Comparison of ENCODE assay signal across 8 cellular contexts in genomic region chr16:1983544-1984346, GRCh38. TPM values are rescaled to one million over a fixed set of nuclear protein-coding genes. Genes with fewer than 3 reads are reported as not detected.
DNase-seq lines count a peak whose midpoint lies in the region; ATAC-seq, FAIRE-seq and TF ChIP-seq lines count a peak whose summit lies in the region.

Gene GFER, plus strand, starts transcription at chr16:1984193. Its CDS starts 26 bp downstream, at chr16:1984219.

- H3K9me3 ChIP-seq in endothelial cell of umbilical vein (replicated peaks; ENCODE audit: control insufficient read depth, insufficient read depth, low read length), result no peaks in the 10 kb centered on the region

- DNase-seq in DMS 273 (lab: John Stamatoyannopoulos, UW; ENCODE audit: unreplicated experiment) (peak; percentile 97), HK-2 (ENCODE audit: unreplicated experiment) (peak; percentile 90), NCI-H82 (lab: John Stamatoyannopoulos, UW) (peak; percentile 95), endothelial cell of umbilical vein (ENCODE audit: low read depth, low spot score) (peak; percentile 93), mesenteric fat pad (ENCODE audit: low spot score) (peak; percentile 98)
- peak; percentile 84 for DNase-seq in activated CD8-positive, alpha-beta memory T cell treated with anti-CD3 and anti-CD28 coated beads, Interleukin-2, amount 10 ng/mL, durations not matched to agents 7 days and 5 days
- peak; percentile 88 for DNase-seq in stimulated activated naive B cell treated with anti-CD40 and anti-IgM and Interleukin-4, amounts not matched to agents 10 μg/mL and 1 μg/mL and 100 μg/mL, for 72 hours

- peaks cover 5% of the 10 kb centered on the region for H3K79me2 ChIP-seq in endothelial cell of umbilical vein (ENCODE audit: control insufficient read depth, insufficient read depth, low read length)

- H3K4me1 Mint-ChIP-seq in activated CD8-positive, alpha-beta memory T cell treated with anti-CD3 and anti-CD28 coated beads, Interleukin-2, amount 10 ng/mL, durations not matched to agents 7 days and 5 days, result peaks cover 13% of the 10 kb centered on the region
- peaks cover 46 to 66% of the 10 kb centered on the region in 2 donors for H3K4me1 Mint-ChIP-seq in stimulated activated naive B cell treated with anti-CD40 and anti-IgM and Interleukin-4, amounts not matched to agents 10 μg/mL and 1 μg/mL and 100 μg/mL, for 72 hours

- peak; percentile 90 for TF ChIP-seq POLR2A in endothelial cell of umbilical vein (IDR thresholded peaks at IDR 0.05; ENCODE audit: low read depth, low read length)

- no TSS peak for BruUV-seq in endothelial cell of umbilical vein (replicated peaks; lab: Mats Ljungman, UMichigan)

- peaks cover 15% of the 10 kb centered on the region for H3K4me1 ChIP-seq in endothelial cell of umbilical vein (ENCODE audit: control insufficient read depth, extremely low read depth, insufficient read depth, low read length)

- ATAC-seq in GM19467 (IDR thresholded peaks at IDR 0.05; ENCODE audit: unreplicated experiment), result peak; percentile 68
- peak; percentile 90 for ATAC-seq in activated CD8-positive, alpha-beta memory T cell treated with anti-CD3 and anti-CD28 coated beads, Interleukin-2, amount 10 ng/mL, durations not matched to agents 7 days and 5 days
- peak; percentile 82 to 91 for ATAC-seq in stimulated activated naive B cell treated with anti-CD40 and anti-IgM and Interleukin-4, amounts not matched to agents 10 μg/mL and 1 μg/mL and 100 μg/mL, for 72 hours (replicated peaks)

- peak; percentile 18 to 54 for TF ChIP-seq CTCF in endothelial cell of umbilical vein (IDR thresholded peaks at IDR 0.05; ENCODE audit: extremely low read depth in 1 of 2, insufficient read depth in 1 of 2, low read depth in 1 of 2, low read length in 2 of 2)

- peak within 1 kb of the TSS; percentile 83 for H3K4me3 Mint-ChIP-seq in activated CD8-positive, alpha-beta memory T cell treated with anti-CD3 and anti-CD28 coated beads, Interleukin-2, amount 10 ng/mL, durations not matched to agents 7 days and 5 days
- peak within 1 kb of the TSS; percentile 85 to 87 for H3K4me3 Mint-ChIP-seq in stimulated activated naive B cell treated with anti-CD40 and anti-IgM and Interleukin-4, amounts not matched to agents 10 μg/mL and 1 μg/mL and 100 μg/mL, for 72 hours

- H3K27ac Mint-ChIP-seq in activated CD8-positive, alpha-beta memory T cell treated with anti-CD3 and anti-CD28 coated beads, Interleukin-2, amount 10 ng/mL, durations not matched to agents 7 days and 5 days, result peak within 1 kb of the TSS; percentile 36
- H3K27ac Mint-ChIP-seq in stimulated activated naive B cell treated with anti-CD40 and anti-IgM and Interleukin-4, amounts not matched to agents 10 μg/mL and 1 μg/mL and 100 μg/mL, for 72 hours, result peak within 1 kb of the TSS; percentile 88

- intact Hi-C loops in endothelial cell of umbilical vein (cut with micrococcal nuclease), result loop anchor here (1.0 kb wide), 1 partner anchor 12 kb away; no protein-coding TSS in a partner anchor

- peak within 1 kb of the TSS; percentile 67 for H3K4me2 ChIP-seq in endothelial cell of umbilical vein (ENCODE audit: insufficient read depth, low read length)

- H3K27me3 ChIP-seq in endothelial cell of umbilical vein (ENCODE audit: control insufficient read depth in 2 of 2, insufficient read depth in 2 of 2, low read length in 2 of 2), result peaks cover 37 to 41% of the 10 kb centered on the region in 2 experiments

- dilution Hi-C loops in endothelial cell of umbilical vein (cut with MboI; ENCODE audit: extremely low pct_ligation_motif_present, low sequenced_read_pairs), result no loop called here

- H3K36me3 ChIP-seq in endothelial cell of umbilical vein (ENCODE audit: control insufficient read depth in 2 of 2, extremely low read depth in 1 of 2, insufficient read depth in 2 of 2, low read length in 2 of 2), result peaks cover 0 to 7% of the 10 kb centered on the region in 2 experiments

- H3K9me3 Mint-ChIP-seq in activated CD8-positive, alpha-beta memory T cell treated with anti-CD3 and anti-CD28 coated beads, Interleukin-2, amount 10 ng/mL, durations not matched to agents 7 days and 5 days (ENCODE audit: low read depth), result no peaks in the 10 kb centered on the region
- H3K9me3 Mint-ChIP-seq in stimulated activated naive B cell treated with anti-CD40 and anti-IgM and Interleukin-4, amounts not matched to agents 10 μg/mL and 1 μg/mL and 100 μg/mL, for 72 hours, result no peaks in the 10 kb centered on the region

- no peaks in the 10 kb centered on the region for H4K20me1 ChIP-seq in endothelial cell of umbilical vein (replicated peaks; ENCODE audit: control insufficient read depth, extremely low read depth, insufficient read depth, low read length)

- H3K9ac ChIP-seq in endothelial cell of umbilical vein (replicated peaks; ENCODE audit: extremely low read depth, insufficient read depth, low read length), result peak within 1 kb of the TSS; percentile 69

- CTCF ChIA-PET in activated CD8-positive, alpha-beta memory T cell treated with anti-CD3 and anti-CD28 coated beads, Interleukin-2, amount 10 ng/mL, durations not matched to agents 7 days and 5 days (lab: Charles Lee), result interaction anchor here (1.1 to 4.5 kb wide), 8 partner anchors 9 to 169 kb away, joined by 3 to 22 read pairs (median 4); partner anchors contain the start of genes RPS2 and TBL3
- CTCF ChIA-PET in endothelial cell of umbilical vein (lab: Charles Lee), result interaction anchor here (1.2 to 5.0 kb wide), 4 partner anchors 18 to 157 kb away, joined by 3 to 21 read pairs (median 8); no protein-coding TSS in a partner anchor

- peak; percentile 89 for FAIRE-seq in endothelial cell of umbilical vein (lab: Jason Lieb, UNC)

- peak within 1 kb of the TSS; percentile 90 for H2AFZ ChIP-seq in endothelial cell of umbilical vein (ENCODE audit: low read depth, low read length)

- POLR2A ChIA-PET in endothelial cell of umbilical vein (lab: Charles Lee), result no interaction called here

- H3K27ac ChIP-seq in endothelial cell of umbilical vein (ENCODE audit: insufficient read depth, low read depth, low read length), result no peak within 1 kb of the TSS

- H3K36me3 Mint-ChIP-seq in activated CD8-positive, alpha-beta memory T cell treated with anti-CD3 and anti-CD28 coated beads, Interleukin-2, amount 10 ng/mL, durations not matched to agents 7 days and 5 days, result peaks cover 8% of the 10 kb centered on the region
- peaks cover 16 to 29% of the 10 kb centered on the region in 2 donors for H3K36me3 Mint-ChIP-seq in stimulated activated naive B cell treated with anti-CD40 and anti-IgM and Interleukin-4, amounts not matched to agents 10 μg/mL and 1 μg/mL and 100 μg/mL, for 72 hours

- peak within 1 kb of the TSS; percentile 51 to 75 (median 71) for H3K4me3 ChIP-seq in endothelial cell of umbilical vein (replicated peaks in 1 of 3; ENCODE audit: insufficient read depth in 1 of 3, low read depth in 1 of 3, low read length in 3 of 3)

- no peaks in the 10 kb centered on the region for H3K9me1 ChIP-seq in endothelial cell of umbilical vein (replicated peaks; ENCODE audit: control insufficient read depth, extremely low read depth, insufficient read depth, low read length)

- H3K27me3 Mint-ChIP-seq in activated CD8-positive, alpha-beta memory T cell treated with anti-CD3 and anti-CD28 coated beads, Interleukin-2, amount 10 ng/mL, durations not matched to agents 7 days and 5 days, result peaks cover 42% of the 10 kb centered on the region
- H3K27me3 Mint-ChIP-seq in stimulated activated naive B cell treated with anti-CD40 and anti-IgM and Interleukin-4, amounts not matched to agents 10 μg/mL and 1 μg/mL and 100 μg/mL, for 72 hours, result peaks cover 23 to 31% of the 10 kb centered on the region in 2 donors

TF ChIP-seq in endothelial cell of umbilical vein, 7 proteins besides CTCF, POLR2A, EP300 and RAD21:
- TF ChIP-seq FOS (IDR thresholded peaks at IDR 0.05; ENCODE audit: borderline replicate concordance, insufficient read depth, low read length) (no peak), POLR2AphosphoS5 (IDR thresholded peaks at IDR 0.05; ENCODE audit: insufficient read depth, low read depth, low read length) (peak; percentile 94)

RNA-seq across cellular contexts. Expression of gene GFER, which starts in this region (rescaled TPM):
- total RNA-seq in activated CD8-positive, alpha-beta memory T cell treated with anti-CD3 and anti-CD28 coated beads, Interleukin-2, amount 10 ng/mL, durations not matched to agents 7 days and 5 days, result 10 to 100 TPM; 33.5 to 40.9 TPM
- total RNA-seq in endothelial cell of umbilical vein (29.9 and 30.5 TPM in 2 replicates), mesenteric fat pad (15.7 TPM)
- 13.7 and 26.0 TPM in 2 replicates for polyA plus RNA-seq in endothelial cell of umbilical vein
- 14.7 and 15.7 TPM in 2 replicates for polyA plus RNA-seq in endothelial cell of umbilical vein (2011; cell fraction: cytosol; rRNA removed)
- 9.8 and 11.5 TPM in 2 replicates for polyA plus RNA-seq in endothelial cell of umbilical vein (2011; cell fraction: nucleus; rRNA removed)
- 32.8 and 33.7 TPM in 2 replicates for polyA plus RNA-seq in endothelial cell of umbilical vein (2012)
- polyA minus RNA-seq in endothelial cell of umbilical vein, result 6.6 and 10.7 TPM in 2 replicates
- polyA minus RNA-seq in endothelial cell of umbilical vein (2011; cell fraction: cytosol; rRNA and poly(A)+ RNA removed), result 25.2 TPM
- polyA minus RNA-seq in endothelial cell of umbilical vein (2011; cell fraction: nucleus; rRNA and poly(A)+ RNA removed), result 4.5 and 7.2 TPM in 2 replicates
